ENCODE assay signal across 29 cellular contexts in genomic region chr16:19182487-19182886, GRCh38. TPM values are rescaled to one million over a fixed set of nuclear protein-coding genes. Genes with fewer than 3 reads are reported as not detected.
"Had no signal": no experiment of that assay in that cellular context is flagged by ENCODE, and none has a peak within 500 bp of the region (broad histone marks: within the 10 kb centered on the region; RNA-seq: fewer than 3 reads in every experiment).

No MANE protein-coding gene starts in this region.

- H3K36me3 ChIP-seq: left lung, neural progenitor cell, neutrophil, sigmoid colon, spleen, suprapubic skin, tibial nerve had no signal

- FAIRE-seq: keratinocyte, small intestine, urothelium cell line had no signal

- H3K4me3 ChIP-seq: left lung, lung, neural progenitor cell, prostate gland, sigmoid colon, spleen, suprapubic skin, tibial nerve, upper lobe of left lung had no signal

- H3K27me3 ChIP-seq: left lung, neural progenitor cell, sigmoid colon, spleen, suprapubic skin, tibial nerve, upper lobe of left lung had no signal

- H3K9me3 ChIP-seq: left lung, neutrophil, prostate gland, sigmoid colon, spleen, suprapubic skin, tibial nerve, upper lobe of left lung had no signal

- ATAC-seq: left cardiac atrium; natural killer cell; right cardiac atrium; stimulated activated effector memory CD8-positive, alpha-beta T cell treated with anti-CD3 and anti-CD28 coated beads, Interleukin-12 subunit alpha, Interleukin-12 subunit beta, amount 100 ng/mL, for 72 hours had no signal

- DNase-seq: head of caudate nucleus; hippocampal formation; kidney glomerular epithelial cell; left cardiac atrium; left lung; mesendoderm; naive B cell; natural killer cell; nephron progenitor cell; occipital lobe; posterior cingulate gyrus; retina; right cardiac atrium; sigmoid colon; small intestine; spleen; stimulated activated CD4-positive, alpha-beta T cell treated with anti-CD3 and anti-CD28 coated beads, Interleukin-4, amount 100 ng/mL, for 24 hours; stimulated activated naive CD4-positive, alpha-beta T cell; upper lobe of left lung had no signal

- H3K27ac ChIP-seq: neural progenitor cell, neutrophil, prostate gland, sigmoid colon, spleen, suprapubic skin, tibial nerve had no signal

- H2AFZ ChIP-seq: neural progenitor cell had no signal

- H3K4me1 ChIP-seq: neural progenitor cell, prostate gland, sigmoid colon, suprapubic skin, tibial nerve had no signal

- H3K4me2 ChIP-seq: neural progenitor cell had no signal

- H3K9ac ChIP-seq: neural progenitor cell had no signal

RNA-seq across cellular contexts. Expression of gene SYT17, which starts 14.4 kb away (rescaled TPM):
- total RNA-seq: osteocyte had no signal
- polyA plus RNA-seq: keratinocyte had no signal
